ENCODE assay signal across 2 cellular contexts in genomic region chr12:109125791-109126190, GRCh38.
TF ChIP-seq lines count a peak whose summit lies in the region.

No MANE protein-coding gene starts in this region.

TF ChIP-seq in HepG2, 621 proteins besides CTCF, POLR2A, EP300 and RAD21:
- TF ChIP-seq ZNF768 (CRISPR knock-in tag; IDR thresholded peaks at IDR 0.05) (peak; percentile 42; the same call in 1 of the 2 replicates), ZEB1 (IDR thresholded peaks at IDR 0.05; ENCODE audit: insufficient replicate concordance, low read depth) (no peak)

TF ChIP-seq in WTC11, 78 proteins besides CTCF, POLR2A, EP300 and RAD21:
- TF ChIP-seq MXD4 (CRISPR knock-in tag; IDR thresholded peaks at IDR 0.05; ENCODE audit: borderline replicate concordance): no peak
- TF ChIP-seq FOXJ3 (CRISPR knock-in tag; IDR thresholded peaks at IDR 0.05; ENCODE audit: borderline replicate concordance): no peak
- no peak for TF ChIP-seq TP53 (CRISPR knock-in tag; IDR thresholded peaks at IDR 0.05)
- no peak for TF ChIP-seq E2F1 (CRISPR knock-in tag; IDR thresholded peaks at IDR 0.05)
- no peak for TF ChIP-seq ZNF121 (CRISPR knock-in tag; IDR thresholded peaks at IDR 0.05)
- TF ChIP-seq ZNF232 (CRISPR knock-in tag; IDR thresholded peaks at IDR 0.05): no peak
- TF ChIP-seq PRDM15 (CRISPR knock-in tag; IDR thresholded peaks at IDR 0.05): no peak
- no peak for TF ChIP-seq TEAD4 (CRISPR knock-in tag; IDR thresholded peaks at IDR 0.05)
- TF ChIP-seq ZNF396 (CRISPR knock-in tag; IDR thresholded peaks at IDR 0.05; ENCODE audit: borderline replicate concordance): no peak
- TF ChIP-seq SOX15 (CRISPR knock-in tag; IDR thresholded peaks at IDR 0.05): no peak
- TF ChIP-seq SP1 (CRISPR knock-in tag; conservative IDR thresholded peaks at IDR 0.05): no peak
